ENCODE assay signal across 8 cellular contexts in the genomic region with DNA sequence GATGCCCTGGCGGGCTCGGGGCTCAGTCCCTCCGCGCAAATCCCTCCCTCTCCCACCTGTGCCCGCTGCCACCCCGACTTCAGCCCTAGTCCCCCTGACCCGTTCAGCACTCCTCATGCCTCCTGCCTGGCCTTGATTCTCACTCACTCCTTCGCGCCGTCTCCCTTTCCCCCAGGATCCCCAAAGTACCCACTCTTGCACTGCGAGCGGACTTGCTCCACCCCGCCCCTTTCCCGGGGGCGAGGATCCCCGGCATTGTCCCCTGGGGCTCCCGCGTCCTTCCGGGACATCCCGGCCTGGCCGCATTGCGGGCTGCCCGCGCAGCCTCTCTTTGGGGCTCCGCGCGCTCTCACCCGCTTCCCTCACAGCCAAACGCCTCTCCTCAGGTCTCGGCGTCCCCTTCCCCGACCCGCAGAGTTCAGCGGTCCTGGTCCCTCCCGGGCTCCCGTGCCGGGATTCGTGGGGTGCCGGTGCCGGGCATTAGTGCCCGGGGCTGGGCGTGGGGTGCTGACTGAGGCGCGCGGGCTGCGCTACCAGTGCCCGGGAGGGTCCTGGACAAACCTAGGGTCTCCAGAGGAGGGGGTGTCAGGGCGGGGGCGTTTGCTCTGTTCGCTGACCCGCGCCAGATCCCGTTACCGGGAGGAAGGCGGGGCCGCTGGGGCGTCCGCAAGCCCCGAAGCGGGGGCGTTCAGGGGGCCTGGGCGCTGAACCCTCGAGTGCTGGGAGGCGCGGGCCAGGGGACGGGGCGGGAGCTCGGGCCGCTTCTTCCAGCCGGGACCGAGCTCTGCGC. TPM values are rescaled to one million over a fixed set of nuclear protein-coding genes. Genes with fewer than 3 reads are reported as not detected.
DNase-seq lines count a peak whose midpoint lies in the region; ATAC-seq and TF ChIP-seq lines count a peak whose summit lies in the region.

No MANE protein-coding gene starts in this region.

- H3K9ac ChIP-seq in HUES48 (ENCODE audit: low read depth, low read length), result peak overlapping the region; percentile 36; the same call in 1 of the 2 replicates

- no peak overlapping the region for H3K27ac ChIP-seq in HUES48 (ENCODE audit: low read depth, low read length)
- H3K27ac ChIP-seq in heart left ventricle, result peak overlapping the region in 11 of 12 donors; percentile 37 to 82 (median 55)
- H3K27ac ChIP-seq in psoas muscle, result peak overlapping the region; percentile 53

- no peaks in the 10 kb centered on the region for H3K36me3 ChIP-seq in HUES48 (ENCODE audit: control insufficient read depth, insufficient read depth, low read length)
- H3K36me3 ChIP-seq in heart left ventricle, result no peaks in the 10 kb centered on the region
- H3K36me3 ChIP-seq in psoas muscle (ENCODE audit: insufficient read depth in 1 of 2, low read depth in 1 of 2), result no peaks in the 10 kb centered on the region

- H3K4me3 ChIP-seq in HUES48 (ENCODE audit: low read depth, low read length) (peak overlapping the region; percentile 70), heart left ventricle (peak overlapping the region; percentile 41 to 81 (median 70)), psoas muscle (peak overlapping the region; percentile 73)

- peak overlapping the region; percentile 75 for H3K27ac Mint-ChIP-seq in activated naive CD4-positive, alpha-beta T cell treated with anti-CD3 and anti-CD28 coated beads, Interleukin-2, amount 10 ng/mL, durations not matched to agents 7 days and 5 days

- in situ Hi-C loops in ACHN (cut with HindIII; ENCODE audit: low pct_ligation_motif_present, low pct_unique_long_range_greater_than_20kb, low sequenced_read_pairs), result no loop called here

- H3K27me3 Mint-ChIP-seq in activated naive CD4-positive, alpha-beta T cell treated with anti-CD3 and anti-CD28 coated beads, Interleukin-2, amount 10 ng/mL, durations not matched to agents 7 days and 5 days, result peaks cover 61% of the 10 kb centered on the region

- peak overlapping the region; percentile 84 for H3K4me3 Mint-ChIP-seq in activated naive CD4-positive, alpha-beta T cell treated with anti-CD3 and anti-CD28 coated beads, Interleukin-2, amount 10 ng/mL, durations not matched to agents 7 days and 5 days

- intact Hi-C loops in heart left ventricle (cut with DNase I), result loop anchor here in 9 of 10 donors (2.0 to 10.0 kb wide), 5 partner anchors 46 to 766 kb away; partner anchors contain the start of gene SUPT3H (in 2 of the 9)
- intact Hi-C loops in psoas muscle (cut with DNase I), result loop anchor here (5.0 to 10.0 kb wide), 4 partner anchors 41 to 769 kb away; no protein-coding TSS in a partner anchor

- H3K27me3 ChIP-seq in HUES48 (ENCODE audit: control insufficient read depth, insufficient read depth, low read length) (peaks cover 82% of the 10 kb centered on the region), heart left ventricle (peaks cover 2 to 54% (median 23%) of the 10 kb centered on the region in 9 donors), psoas muscle (ENCODE audit: insufficient read depth in 3 of 3, low read length in 2 of 3) (peaks cover 0 to 59% (median 17%) of the 10 kb centered on the region in 3 donors)

- H3K4me1 Mint-ChIP-seq in activated naive CD4-positive, alpha-beta T cell treated with anti-CD3 and anti-CD28 coated beads, Interleukin-2, amount 10 ng/mL, durations not matched to agents 7 days and 5 days, result peaks cover 38% of the 10 kb centered on the region

- H3K9me3 Mint-ChIP-seq in activated naive CD4-positive, alpha-beta T cell treated with anti-CD3 and anti-CD28 coated beads, Interleukin-2, amount 10 ng/mL, durations not matched to agents 7 days and 5 days, result no peaks in the 10 kb centered on the region

- H3K9me3 ChIP-seq in HUES48 (ENCODE audit: control insufficient read depth, insufficient read depth, low read length) (no peaks in the 10 kb centered on the region), heart left ventricle (no peaks in the 10 kb centered on the region), psoas muscle (no peaks in the 10 kb centered on the region)

- TF ChIP-seq POLR2A in heart left ventricle (IDR thresholded peaks at IDR 0.05), result no peak

- no peak for TF ChIP-seq CTCF in heart left ventricle (IDR thresholded peaks at IDR 0.05)
- TF ChIP-seq CTCF in psoas muscle (IDR thresholded peaks at IDR 0.05), result no peak

- ATAC-seq in heart left ventricle, result peak in 3 of 4 donors; percentile 18 to 35 (median 23)
- ATAC-seq in psoas muscle, result peak; percentile 15 to 44 (median 32)
- ATAC-seq in HG02571 (IDR thresholded peaks at IDR 0.05; ENCODE audit: unreplicated experiment), result no peak
- no peak for ATAC-seq in GM18861 (IDR thresholded peaks at IDR 0.05; ENCODE audit: unreplicated experiment)

- H3K4me1 ChIP-seq in HUES48 (ENCODE audit: control insufficient read depth, insufficient read depth, low read length) (peaks cover 19% of the 10 kb centered on the region), heart left ventricle (peaks cover 2 to 48% (median 21%) of the 10 kb centered on the region in 12 donors), psoas muscle (peaks cover 25% of the 10 kb centered on the region)

- peaks cover 1% of the 10 kb centered on the region for H3K36me3 Mint-ChIP-seq in activated naive CD4-positive, alpha-beta T cell treated with anti-CD3 and anti-CD28 coated beads, Interleukin-2, amount 10 ng/mL, durations not matched to agents 7 days and 5 days

- WGBS in heart left ventricle, 4 donors, result 1 to 4% (median 3%) methylated on average over 58 to 72 of the region's 72 CpGs
- 1 to 3% (median 2%) methylated on average over 67 to 72 of the region's 72 CpGs for WGBS in psoas muscle, 3 donors

- CTCF ChIA-PET in activated naive CD4-positive, alpha-beta T cell treated with anti-CD3 and anti-CD28 coated beads, Interleukin-2, amount 10 ng/mL, durations not matched to agents 7 days and 5 days (lab: Charles Lee), result interaction anchor here (3.9 kb wide), 1 partner anchor 291 kb away, joined by 20 read pairs; no protein-coding TSS in a partner anchor

- DNase-seq in ACHN, result peak; percentile 32
- DNase-seq in activated naive CD4-positive, alpha-beta T cell treated with anti-CD3 and anti-CD28 coated beads, Interleukin-2, amount 10 ng/mL, durations not matched to agents 7 days and 5 days, result peak; percentile 38
- peak; percentile 39 to 74 (median 40) for DNase-seq in heart left ventricle
- DNase-seq in psoas muscle, result peak; percentile 45 to 70
- DNase-seq in NCI-H2081 (lab: John Stamatoyannopoulos, UW), result no peak

RNA-seq across cellular contexts. Expression of gene SUPT3H, which starts 45.6 kb away (rescaled TPM):
- total RNA-seq in heart left ventricle (1 to 10 TPM; 1.5 to 8.1 (median 4.1) TPM), psoas muscle (1 to 10 TPM; 1.9 to 3.3 (median 2.5) TPM)
- polyA plus RNA-seq in heart left ventricle (1 to 10 TPM; 4.1 to 5.6 TPM), psoas muscle (1 to 10 TPM; 1.7 to 4.3 (median 3.1) TPM)

Comparison
In these comparisons a context has a peak if more than half of its experiments do, and no peak if none do; other contexts are left out.
1. DNase-seq: peak in ACHN (single experiment), activated naive CD4-positive, alpha-beta T cell treated with anti-CD3 and anti-CD28 coated beads, Interleukin-2, amount 10 ng/mL, durations not matched to agents 7 days and 5 days (single experiment), heart left ventricle (5 of 5) and psoas muscle (2 of 2); none in NCI-H2081 (0 of 2).
2. ATAC-seq: peak in heart left ventricle (3 of 4) and psoas muscle (4 of 4); none in HG02571 (single experiment) and GM18861 (single experiment).
3. Peak in every context shown above with its lines, with median percentiles within 50 percentile points of each other: H3K4me3 ChIP-seq.